ENCODE assay signal across 11 cellular contexts in genomic region chr9:107242073-107243063, GRCh38. TPM values are rescaled to one million over a fixed set of nuclear protein-coding genes. Genes with fewer than 3 reads are reported as not detected.
DNase-seq lines count a peak whose midpoint lies in the region; ATAC-seq, FAIRE-seq and TF ChIP-seq lines count a peak whose summit lies in the region.
"Had no signal": no experiment of that assay in that cellular context is flagged by ENCODE, and none has a peak within 500 bp of the region (broad histone marks: within the 10 kb centered on the region; RNA-seq: fewer than 3 reads in every experiment).

No MANE protein-coding gene starts in this region.

- no peaks in the 10 kb centered on the region for H3K27me3 ChIP-seq in hepatocyte
- H3K27me3 ChIP-seq: brain microvascular endothelial cell, uterus had no signal

- H3K9me3 ChIP-seq in hepatocyte (ENCODE audit: low read depth) = no peaks in the 10 kb centered on the region
- H3K9me3 ChIP-seq: uterus had no signal

- peak; percentile 62 for FAIRE-seq in RCC 7860 (lab: Jason Lieb, UNC)

- WGBS in hepatocyte (ENCODE audit: low lambda C conversion rate, missing lambda C conversion rate) = 67% methylated on average over 4 of the region's 4 CpGs

- ATAC-seq in GM21381 (IDR thresholded peaks at IDR 0.05; ENCODE audit: unreplicated experiment) (no peak), GM18873 (IDR thresholded peaks at IDR 0.05; ENCODE audit: low FRiP score, unreplicated experiment) (no peak)

- H3K9me2 ChIP-seq in hepatocyte (replicated peaks; ENCODE audit: insufficient read depth) = no peaks in the 10 kb centered on the region

- peak overlapping the region; percentile 76 for H3K27ac ChIP-seq in hepatocyte
- H3K27ac ChIP-seq: brain microvascular endothelial cell, uterus had no signal

- H3K4me3 ChIP-seq in hepatocyte = no peak overlapping the region
- H3K4me3 ChIP-seq: uterus had no signal

- no peak overlapping the region for H2AFZ ChIP-seq in hepatocyte

- DNase-seq in DMS 273 treated with DMSO at 0.1 percent for 48 hours (lab: John Stamatoyannopoulos, UW) (peak; percentile 7), HCEC 1CT (peak; percentile 65), RCC 7860 (ENCODE audit: low spot score) (peak; percentile 17), hepatocyte (ENCODE audit: low spot score) (no peak), SKM-1 (lab: John Stamatoyannopoulos, UW; ENCODE audit: unreplicated experiment) (no peak)
- DNase-seq: brain microvascular endothelial cell, NCI-H187 treated with DMSO at 0.1 percent for 48 hours, posterior cingulate gyrus, uterus had no signal

- H3K4me1 ChIP-seq in hepatocyte (ENCODE audit: insufficient read depth) = peaks cover 5% of the 10 kb centered on the region
- H3K4me1 ChIP-seq: uterus had no signal

- H3K36me3 ChIP-seq in hepatocyte (replicated peaks; ENCODE audit: insufficient read depth, low read depth) = no peaks in the 10 kb centered on the region
- H3K36me3 ChIP-seq: brain microvascular endothelial cell, uterus had no signal

- no peaks in the 10 kb centered on the region for H3K79me2 ChIP-seq in hepatocyte

- no peaks in the 10 kb centered on the region for H4K20me1 ChIP-seq in hepatocyte (ENCODE audit: insufficient read depth, poor library complexity, severe bottlenecking)

- H3K4me2 ChIP-seq in hepatocyte = no peak overlapping the region

- TF ChIP-seq CTCF in hepatocyte (IDR thresholded peaks at IDR 0.05; ENCODE audit: poor library complexity) = no peak

RNA-seq across cellular contexts. Expression of gene RAD23B, which starts 40.7 kb away (rescaled TPM):
- total RNA-seq in hepatocyte = 126 and 142 TPM in 2 replicates
- 15.9 and 19.4 TPM in 2 replicates for polyA plus RNA-seq in hepatocyte

Comparison
In these comparisons a context has a peak if more than half of its experiments do, and no peak if none do; other contexts are left out.
1. DNase-seq: peak in DMS 273 treated with DMSO at 0.1 percent for 48 hours (single experiment), HCEC 1CT (single experiment) and RCC 7860 (single experiment); none in hepatocyte (single experiment) and SKM-1 (single experiment).